8 cellular contexts compared by ENCODE assay signal in the genomic region with DNA sequence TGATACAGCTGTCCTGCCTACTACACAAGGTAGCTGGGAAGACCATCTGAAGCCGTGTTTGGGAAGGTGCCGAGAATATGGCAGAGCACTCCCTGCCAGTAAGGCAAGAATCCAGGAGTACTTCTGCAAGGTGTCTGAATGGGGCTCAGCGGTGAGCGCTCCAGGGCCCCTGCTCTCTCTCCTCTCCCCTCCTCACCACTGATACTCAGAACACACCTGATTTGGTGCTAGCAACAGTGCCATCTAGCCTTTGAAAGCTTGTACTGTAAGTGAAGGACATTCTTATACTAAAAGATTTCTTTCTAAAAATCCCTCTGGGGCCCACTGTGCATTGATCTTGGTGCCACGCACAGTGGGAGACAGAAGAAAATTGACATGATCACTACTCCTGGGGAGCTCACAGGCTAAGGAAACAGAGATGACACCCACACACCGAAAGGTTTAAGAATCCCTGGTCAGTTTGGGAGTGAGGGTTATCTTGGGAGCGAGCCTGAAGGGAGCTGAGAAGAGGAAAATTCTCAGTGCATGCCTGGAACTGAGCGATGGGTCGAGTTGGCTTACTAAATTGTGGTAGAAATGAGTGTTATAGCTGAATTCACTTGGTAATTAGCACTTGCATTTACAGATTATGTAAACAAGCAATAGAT.
A peak's percentile ranks its signal among the peaks of the same experiment; 100 is the strongest.
DNase-seq lines count a peak whose midpoint lies in the region; ATAC-seq and TF ChIP-seq lines count a peak whose summit lies in the region.

No MANE protein-coding gene starts in this region.

- peaks cover 13% of the 10 kb centered on the region for H3K27me3 Mint-ChIP-seq in activated CD4-positive, alpha-beta T cell treated with anti-CD3 and anti-CD28 coated beads, Interleukin-2, amount 10 ng/mL, durations not matched to agents 7 days and 5 days

- no peak overlapping the region for H3K4me3 Mint-ChIP-seq in activated CD4-positive, alpha-beta T cell treated with anti-CD3 and anti-CD28 coated beads, Interleukin-2, amount 10 ng/mL, durations not matched to agents 7 days and 5 days
- no peak overlapping the region for H3K4me3 Mint-ChIP-seq in stimulated activated effector memory CD8-positive, alpha-beta T cell treated with anti-CD3 and anti-CD28 coated beads, Interleukin-12 subunit alpha, Interleukin-12 subunit beta, amount 100 ng/mL, for 72 hours

- peaks cover 7% of the 10 kb centered on the region for H3K4me1 ChIP-seq in lower lobe of right lung

- CTCF ChIA-PET in activated CD4-positive, alpha-beta T cell treated with anti-CD3 and anti-CD28 coated beads, Interleukin-2, amount 10 ng/mL, durations not matched to agents 7 days and 5 days (lab: Charles Lee), result no interaction called here

- ATAC-seq in lower lobe of right lung, result peak; percentile 70 to 77
- ATAC-seq in HG03108 (IDR thresholded peaks at IDR 0.05; ENCODE audit: unreplicated experiment), result no peak
- no peak for ATAC-seq in stimulated activated effector memory CD8-positive, alpha-beta T cell treated with anti-CD3 and anti-CD28 coated beads, Interleukin-12 subunit alpha, Interleukin-12 subunit beta, amount 100 ng/mL, for 72 hours

- H3K9me3 ChIP-seq in lower lobe of right lung, result no peaks in the 10 kb centered on the region

- POLR2A ChIA-PET in activated CD4-positive, alpha-beta T cell treated with anti-CD3 and anti-CD28 coated beads, Interleukin-2, amount 10 ng/mL, durations not matched to agents 7 days and 5 days (lab: Charles Lee), result no interaction called here

- no peak overlapping the region for H3K27ac Mint-ChIP-seq in activated CD4-positive, alpha-beta T cell treated with anti-CD3 and anti-CD28 coated beads, Interleukin-2, amount 10 ng/mL, durations not matched to agents 7 days and 5 days
- H3K27ac Mint-ChIP-seq in stimulated activated effector memory CD8-positive, alpha-beta T cell treated with anti-CD3 and anti-CD28 coated beads, Interleukin-12 subunit alpha, Interleukin-12 subunit beta, amount 100 ng/mL, for 72 hours, result no peak overlapping the region

- no peaks in the 10 kb centered on the region for H3K36me3 Mint-ChIP-seq in activated CD4-positive, alpha-beta T cell treated with anti-CD3 and anti-CD28 coated beads, Interleukin-2, amount 10 ng/mL, durations not matched to agents 7 days and 5 days (ENCODE audit: low read depth)
- no peaks in the 10 kb centered on the region for H3K36me3 Mint-ChIP-seq in stimulated activated effector memory CD8-positive, alpha-beta T cell treated with anti-CD3 and anti-CD28 coated beads, Interleukin-12 subunit alpha, Interleukin-12 subunit beta, amount 100 ng/mL, for 72 hours

- intact Hi-C loops in lower lobe of right lung (cut with DNase I), result no loop called here

- H3K27me3 ChIP-seq in brain microvascular endothelial cell (replicated peaks) (no peaks in the 10 kb centered on the region), lower lobe of right lung (ENCODE audit: low read depth) (peaks cover 5% of the 10 kb centered on the region)

- in situ Hi-C loops in brain microvascular endothelial cell (cut with HindIII; ENCODE audit: low pct_ligation_motif_present, low sequenced_read_pairs), result no loop called here

- H3K4me1 Mint-ChIP-seq in activated CD4-positive, alpha-beta T cell treated with anti-CD3 and anti-CD28 coated beads, Interleukin-2, amount 10 ng/mL, durations not matched to agents 7 days and 5 days, result no peaks in the 10 kb centered on the region
- no peaks in the 10 kb centered on the region for H3K4me1 Mint-ChIP-seq in stimulated activated effector memory CD8-positive, alpha-beta T cell treated with anti-CD3 and anti-CD28 coated beads, Interleukin-12 subunit alpha, Interleukin-12 subunit beta, amount 100 ng/mL, for 72 hours

- DNase-seq in EH (ENCODE audit: low read depth), result peak; percentile 51
- peak; percentile 24 for DNase-seq in NCI-H2029 (lab: John Stamatoyannopoulos, UW)
- peak; percentile 5 for DNase-seq in brain microvascular endothelial cell
- DNase-seq in lower lobe of right lung, result no peak
- DNase-seq in activated CD4-positive, alpha-beta T cell treated with anti-CD3 and anti-CD28 coated beads, Interleukin-2, amount 10 ng/mL, durations not matched to agents 7 days and 5 days, result no peak
- DNase-seq in mesenteric fat pad (ENCODE audit: low spot score), result no peak
- no peak for DNase-seq in stimulated activated effector memory CD8-positive, alpha-beta T cell treated with anti-CD3 and anti-CD28 coated beads, Interleukin-12 subunit alpha, Interleukin-12 subunit beta, amount 100 ng/mL, for 72 hours (ENCODE audit: low spot score in 2 of 2)

- H3K4me3 ChIP-seq in brain microvascular endothelial cell (ENCODE audit: low read depth, low read length), result no peak overlapping the region
- H3K4me3 ChIP-seq in lower lobe of right lung, result no peak overlapping the region

- H3K36me3 ChIP-seq in brain microvascular endothelial cell (replicated peaks), result no peaks in the 10 kb centered on the region
- no peaks in the 10 kb centered on the region for H3K36me3 ChIP-seq in lower lobe of right lung

- TF ChIP-seq CTCF in brain microvascular endothelial cell (IDR thresholded peaks at IDR 0.05; ENCODE audit: low read depth, low read length, missing control alignments) (peak; percentile 56), lower lobe of right lung (IDR thresholded peaks at IDR 0.05) (peak; percentile 40)

- H3K27ac ChIP-seq in brain microvascular endothelial cell (no peak overlapping the region), lower lobe of right lung (no peak overlapping the region)

- no peaks in the 10 kb centered on the region for H3K9me3 Mint-ChIP-seq in activated CD4-positive, alpha-beta T cell treated with anti-CD3 and anti-CD28 coated beads, Interleukin-2, amount 10 ng/mL, durations not matched to agents 7 days and 5 days
- H3K9me3 Mint-ChIP-seq in stimulated activated effector memory CD8-positive, alpha-beta T cell treated with anti-CD3 and anti-CD28 coated beads, Interleukin-12 subunit alpha, Interleukin-12 subunit beta, amount 100 ng/mL, for 72 hours, result no peaks in the 10 kb centered on the region

Comparison
In these comparisons a context has a peak if more than half of its experiments do, and no peak if none do; other contexts are left out.
1. DNase-seq: peak in EH (single experiment), NCI-H2029 (single experiment) and brain microvascular endothelial cell (single experiment); none in lower lobe of right lung (single experiment), activated CD4-positive, alpha-beta T cell treated with anti-CD3 and anti-CD28 coated beads, Interleukin-2, amount 10 ng/mL, durations not matched to agents 7 days and 5 days (single experiment), mesenteric fat pad (single experiment) and stimulated activated effector memory CD8-positive, alpha-beta T cell treated with anti-CD3 and anti-CD28 coated beads, Interleukin-12 subunit alpha, Interleukin-12 subunit beta, amount 100 ng/mL, for 72 hours (0 of 2).
2. ATAC-seq: peak in lower lobe of right lung (2 of 2); none in HG03108 (single experiment) and stimulated activated effector memory CD8-positive, alpha-beta T cell treated with anti-CD3 and anti-CD28 coated beads, Interleukin-12 subunit alpha, Interleukin-12 subunit beta, amount 100 ng/mL, for 72 hours (single experiment).